1 cellular context compared by ENCODE assay signal in genomic region chr3:187739561-187740445, GRCh38.
TF ChIP-seq lines count a peak whose summit lies in the region.

No MANE protein-coding gene starts in this region.

TF ChIP-seq in WTC11, 78 proteins besides CTCF, POLR2A, EP300 and RAD21 (continued from another document):
- TF ChIP-seq PRDM15 (CRISPR knock-in tag; IDR thresholded peaks at IDR 0.05): 0 out of 2 replicates have a peak, but pooled peaks have one; percentile 11
- TF ChIP-seq ZBTB21 (CRISPR knock-in tag; IDR thresholded peaks at IDR 0.05; ENCODE audit: borderline replicate concordance): peak; percentile 69; the same call in 1 of the 2 replicates
- 0 out of 2 replicates have a peak, but pooled peaks have one; percentile 43 for TF ChIP-seq KAT7 (CRISPR knock-in tag; IDR thresholded peaks at IDR 0.05; ENCODE audit: borderline replicate concordance)
- no peak for TF ChIP-seq ZNF416 (CRISPR knock-in tag; IDR thresholded peaks at IDR 0.05)
- TF ChIP-seq GTF2I (CRISPR knock-in tag; conservative IDR thresholded peaks at IDR 0.05): no peak
- TF ChIP-seq, protein P1, sequence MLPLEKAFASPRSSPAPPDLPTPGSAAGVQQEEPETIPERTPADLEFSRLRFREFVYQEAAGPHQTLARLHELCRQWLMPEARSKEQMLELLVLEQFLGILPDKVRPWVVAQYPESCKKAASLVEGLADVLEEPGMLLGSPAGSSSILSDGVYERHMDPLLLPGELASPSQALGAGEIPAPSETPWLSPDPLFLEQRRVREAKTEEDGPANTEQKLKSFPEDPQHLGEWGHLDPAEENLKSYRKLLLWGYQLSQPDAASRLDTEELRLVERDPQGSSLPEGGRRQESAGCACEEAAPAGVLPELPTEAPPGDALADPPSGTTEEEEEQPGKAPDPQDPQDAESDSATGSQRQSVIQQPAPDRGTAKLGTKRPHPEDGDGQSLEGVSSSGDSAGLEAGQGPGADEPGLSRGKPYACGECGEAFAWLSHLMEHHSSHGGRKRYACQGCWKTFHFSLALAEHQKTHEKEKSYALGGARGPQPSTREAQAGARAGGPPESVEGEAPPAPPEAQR (CRISPR knock-in tag; IDR thresholded peaks at IDR 0.05): no peak
- TF ChIP-seq GRHL2 (CRISPR knock-in tag; IDR thresholded peaks at IDR 0.05; ENCODE audit: insufficient replicate concordance, severe bottlenecking): no peak
- TF ChIP-seq, protein P2, sequence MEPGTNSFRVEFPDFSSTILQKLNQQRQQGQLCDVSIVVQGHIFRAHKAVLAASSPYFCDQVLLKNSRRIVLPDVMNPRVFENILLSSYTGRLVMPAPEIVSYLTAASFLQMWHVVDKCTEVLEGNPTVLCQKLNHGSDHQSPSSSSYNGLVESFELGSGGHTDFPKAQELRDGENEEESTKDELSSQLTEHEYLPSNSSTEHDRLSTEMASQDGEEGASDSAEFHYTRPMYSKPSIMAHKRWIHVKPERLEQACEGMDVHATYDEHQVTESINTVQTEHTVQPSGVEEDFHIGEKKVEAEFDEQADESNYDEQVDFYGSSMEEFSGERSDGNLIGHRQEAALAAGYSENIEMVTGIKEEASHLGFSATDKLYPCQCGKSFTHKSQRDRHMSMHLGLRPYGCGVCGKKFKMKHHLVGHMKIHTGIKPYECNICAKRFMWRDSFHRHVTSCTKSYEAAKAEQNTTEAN (CRISPR knock-in tag; IDR thresholded peaks at IDR 0.05): 0 out of 2 replicates have a peak, but pooled peaks have one; percentile 48
- TF ChIP-seq GABPB1 (CRISPR knock-in tag; IDR thresholded peaks at IDR 0.05): no peak
- peak; percentile 64; the same call in 1 of the 2 replicates for TF ChIP-seq TEAD1 (CRISPR knock-in tag; IDR thresholded peaks at IDR 0.05)
- TF ChIP-seq, protein P3, sequence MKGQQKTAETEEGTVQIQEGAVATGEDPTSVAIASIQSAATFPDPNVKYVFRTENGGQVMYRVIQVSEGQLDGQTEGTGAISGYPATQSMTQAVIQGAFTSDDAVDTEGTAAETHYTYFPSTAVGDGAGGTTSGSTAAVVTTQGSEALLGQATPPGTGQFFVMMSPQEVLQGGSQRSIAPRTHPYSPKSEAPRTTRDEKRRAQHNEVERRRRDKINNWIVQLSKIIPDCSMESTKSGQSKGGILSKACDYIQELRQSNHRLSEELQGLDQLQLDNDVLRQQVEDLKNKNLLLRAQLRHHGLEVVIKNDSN (CRISPR knock-in tag; IDR thresholded peaks at IDR 0.05): peak; percentile 40; the same call in 1 of the 2 replicates
- TF ChIP-seq CBFB (CRISPR knock-in tag; IDR thresholded peaks at IDR 0.05; ENCODE audit: low read depth): peak; percentile 86
- TF ChIP-seq USF2 (CRISPR knock-in tag; IDR thresholded peaks at IDR 0.05): peak; percentile 50
- peak; percentile 75 for TF ChIP-seq MAX (CRISPR knock-in tag; IDR thresholded peaks at IDR 0.05)
- TF ChIP-seq CREB1 (CRISPR knock-in tag; IDR thresholded peaks at IDR 0.05): peak; percentile 41; the same call in 1 of the 2 replicates
- no peak for TF ChIP-seq ZNF317 (CRISPR knock-in tag; IDR thresholded peaks at IDR 0.05; ENCODE audit: borderline replicate concordance, low read depth)
- peak; percentile 90 for TF ChIP-seq AFF4 (CRISPR knock-in tag; IDR thresholded peaks at IDR 0.05; ENCODE audit: borderline replicate concordance)
- TF ChIP-seq ZNF232 (CRISPR knock-in tag; IDR thresholded peaks at IDR 0.05): peak; percentile 32; the same call in 1 of the 2 replicates
- TF ChIP-seq IRF1 (CRISPR knock-in tag; IDR thresholded peaks at IDR 0.05): no peak
- 0 out of 2 replicates have a peak, but pooled peaks have one; percentile 76 for TF ChIP-seq MYBL2 (CRISPR knock-in tag; IDR thresholded peaks at IDR 0.05)
- 0 out of 2 replicates have a peak, but pooled peaks have one; percentile 56 for TF ChIP-seq ZNF138 (CRISPR knock-in tag; conservative IDR thresholded peaks at IDR 0.05)
